In the genomic region with DNA sequence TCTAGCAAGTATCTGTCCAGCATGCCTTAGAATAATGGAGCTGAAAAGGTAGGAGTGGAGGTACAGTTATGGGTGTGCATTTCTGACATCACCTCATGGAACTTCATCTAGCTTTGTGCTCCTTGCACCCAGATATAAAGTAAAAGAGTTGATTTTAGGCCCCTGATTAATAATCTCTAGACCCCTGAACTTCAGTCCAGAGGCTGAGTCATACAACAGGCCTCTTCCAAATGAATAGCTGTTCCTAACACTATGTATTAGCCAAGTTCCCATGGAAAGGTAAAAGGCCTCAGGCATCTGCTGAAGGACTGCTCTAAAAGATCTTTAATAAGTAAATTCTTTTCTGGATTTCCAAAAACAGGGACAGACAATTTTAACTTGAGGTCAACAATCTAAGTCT, we compare ENCODE assay signal across 21 cellular contexts. TPM values are rescaled to one million over a fixed set of nuclear protein-coding genes. Genes with fewer than 3 reads are reported as not detected.
A peak's percentile ranks its signal among the peaks of the same experiment; 100 is the strongest.
DNase-seq lines count a peak whose midpoint lies in the region; ATAC-seq and TF ChIP-seq lines count a peak whose summit lies in the region.
"Had no signal": no experiment of that assay in that cellular context is flagged by ENCODE, and none has a peak within 500 bp of the region (broad histone marks: within the 10 kb centered on the region; RNA-seq: fewer than 3 reads in every experiment).

No MANE protein-coding gene starts in this region.

- peak; percentile 21 for DNase-seq in ACHN
- peak; percentile 38 for DNase-seq in M059J (ENCODE audit: low read depth)
- no peak for DNase-seq in hepatocyte (ENCODE audit: low spot score)
- no peak for DNase-seq in NCI-H446 (lab: John Stamatoyannopoulos, UW)
- no peak for DNase-seq in posterior cingulate gyrus
- DNase-seq in NK-92 treated with Interleukin-12 subunit alpha and Interleukin-12 subunit beta, amount 100 ng/mL, for 24 hours (lab: John Stamatoyannopoulos, UW), result no peak
- DNase-seq: COR-L47, MV-4-11, NCI-H1417, NCI-H2029, NCI-H2171, NCI-H774, Peyer's patch had no signal

- H3K36me3 ChIP-seq in hepatocyte (replicated peaks; ENCODE audit: insufficient read depth, low read depth), result no peaks in the 10 kb centered on the region
- H3K36me3 ChIP-seq: HAP-1, Peyer's patch had no signal

- no peaks in the 10 kb centered on the region for H3K36me3 Mint-ChIP-seq in nephron (ENCODE audit: low read depth)

- no peaks in the 10 kb centered on the region for H3K27me3 ChIP-seq in hepatocyte
- H3K27me3 ChIP-seq: Peyer's patch had no signal

- H3K4me1 ChIP-seq in hepatocyte (ENCODE audit: insufficient read depth), result peaks cover 32% of the 10 kb centered on the region

- no peak overlapping the region for H3K4me3 Mint-ChIP-seq in nephron
- H3K4me3 Mint-ChIP-seq: CD14-positive monocyte had no signal

- H4K20me1 ChIP-seq in hepatocyte (ENCODE audit: insufficient read depth, poor library complexity, severe bottlenecking), result no peaks in the 10 kb centered on the region

- no peaks in the 10 kb centered on the region for H3K27me3 Mint-ChIP-seq in nephron (ENCODE audit: low read depth)

- H3K9me2 ChIP-seq in hepatocyte (replicated peaks; ENCODE audit: insufficient read depth), result no peaks in the 10 kb centered on the region

- H3K4me2 ChIP-seq in hepatocyte, result no peak overlapping the region

- intact Hi-C loops in posterior cingulate gyrus (cut with DNase I), result no loop called here

- peak overlapping the region in 2 of 3 experiments; percentile 28 to 79 for H3K27ac Mint-ChIP-seq in nephron
- H3K27ac Mint-ChIP-seq: CD14-positive monocyte had no signal

- no peaks in the 10 kb centered on the region for H3K9me3 Mint-ChIP-seq in nephron

- H3K9me3 ChIP-seq in hepatocyte (ENCODE audit: low read depth), result no peaks in the 10 kb centered on the region
- H3K9me3 ChIP-seq: HAP-1, Peyer's patch had no signal

- peaks cover 78% of the 10 kb centered on the region for H3K79me2 ChIP-seq in hepatocyte

- TF ChIP-seq CTCF in hepatocyte (IDR thresholded peaks at IDR 0.05; ENCODE audit: poor library complexity), result no peak
- TF ChIP-seq CTCF in nephron (IDR thresholded peaks at IDR 0.05; ENCODE audit: unreplicated experiment in 3 of 3), result no peak

- no peak overlapping the region for H3K4me3 ChIP-seq in hepatocyte
- H3K4me3 ChIP-seq: HAP-1, K562, Peyer's patch, SK-N-MC had no signal

- ATAC-seq in HG03159 (IDR thresholded peaks at IDR 0.05; ENCODE audit: unreplicated experiment), result no peak
- ATAC-seq: K562, Right ventricle myocardium inferior had no signal

- peaks cover 20% of the 10 kb centered on the region for H3K4me1 Mint-ChIP-seq in nephron

- no peak overlapping the region for H2AFZ ChIP-seq in hepatocyte

- peak overlapping the region; percentile 5 for H3K27ac ChIP-seq in hepatocyte
- H3K27ac ChIP-seq: HL-60 had no signal

- in situ Hi-C loops in ACHN (cut with HindIII; ENCODE audit: low pct_ligation_motif_present, low pct_unique_long_range_greater_than_20kb, low sequenced_read_pairs), result no loop called here

RNA-seq across cellular contexts. Expression of gene TBC1D9, which starts 16.2 kb away (rescaled TPM):
- total RNA-seq in M059J (2014; rRNA removed; shearing (Covaris generic)), result 9.0 and 15.3 TPM in 2 replicates
- total RNA-seq in hepatocyte, result 32.8 and 35.6 TPM in 2 replicates
- polyA plus RNA-seq in hepatocyte, result 10.0 and 10.5 TPM in 2 replicates
- polyA plus RNA-seq: K562 had no signal

Comparison
In these comparisons a context has a peak if more than half of its experiments do, and no peak if none do; other contexts are left out.
1. DNase-seq: peak in ACHN (single experiment) and M059J (single experiment); none in hepatocyte (single experiment), NCI-H446 (0 of 2), posterior cingulate gyrus (0 of 10) and NK-92 treated with Interleukin-12 subunit alpha and Interleukin-12 subunit beta, amount 100 ng/mL, for 24 hours (single experiment).